10 cellular contexts compared by ENCODE assay signal in genomic region chr3:104604326-104605010, GRCh38.
A peak's percentile ranks its signal among the peaks of the same experiment; 100 is the strongest.
DNase-seq lines count a peak whose midpoint lies in the region; ATAC-seq, FAIRE-seq and TF ChIP-seq lines count a peak whose summit lies in the region.
"Had no signal": no experiment of that assay in that cellular context is flagged by ENCODE, and none has a peak within 500 bp of the region (broad histone marks: within the 10 kb centered on the region; RNA-seq: fewer than 3 reads in every experiment).

No MANE protein-coding gene starts in this region.

- intact Hi-C loops in tibial artery (cut with DNase I; ENCODE audit: low total_unique reads): no loop called here

- 0 out of 5 replicates have a peak, but pooled peaks have one; percentile 4 to 12 for TF ChIP-seq RAD21 in A549 (conservative IDR thresholded peaks at IDR 0.05 in 1 of 2, IDR thresholded peaks at IDR 0.05 in 1 of 2)

- in situ Hi-C loops in SK-MEL-5 (cut with HindIII; ENCODE audit: low pct_unique_long_range_greater_than_20kb, low sequenced_read_pairs): no loop called here

- ATAC-seq in A549 (peak in 1 of 2 experiments; percentile 62; a peak in 1 of 6 replicates), GM19328 (IDR thresholded peaks at IDR 0.05; ENCODE audit: unreplicated experiment) (no peak), GM21619 (IDR thresholded peaks at IDR 0.05; ENCODE audit: unreplicated experiment) (no peak)

- DNase-seq in A549 (ENCODE audit: low read depth in 1 of 2, low spot score in 1 of 2) (no peak), HFF-Myc (ENCODE audit: extremely low read depth, low read depth) (peak; percentile 3), SK-MEL-5 (ENCODE audit: low read depth, low spot score) (peak; percentile 53), glomerular endothelial cell (ENCODE audit: extremely low read depth, low read depth, low spot score) (peak; percentile 52), activated T-cell treated with anti-CD3 and anti-CD28 coated beads for 4 hours (no peak), tibial artery (no peak)
- DNase-seq: activated effector memory CD4-positive, alpha-beta T cell treated with anti-CD3 and anti-CD28 coated beads, Interleukin-2, amount 50 U/mL, for 16 hours; NCI-H510A had no signal

- POLR2A ChIA-PET in A549 (lab: Yijun Ruan, JAX): interaction anchor here (1.1 kb wide), 1 partner anchor 762 kb away, joined by 7 read pairs; the partner anchor contains the start of gene ALCAM

- H3K4me2 ChIP-seq in A549: no peak overlapping the region

- no peaks in the 10 kb centered on the region for H3K36me3 ChIP-seq in tibial artery

- WGBS in A549 (ENCODE audit: missing lambda C conversion rate): 59% methylated on average over 3 of the region's 3 CpGs

- H3K27me3 ChIP-seq in tibial artery: no peaks in the 10 kb centered on the region

- no peaks in the 10 kb centered on the region for H3K4me1 ChIP-seq in A549
- no peaks in the 10 kb centered on the region for H3K4me1 ChIP-seq in tibial artery

- no peak for TF ChIP-seq POLR2A in A549 (IDR thresholded peaks at IDR 0.05; ENCODE audit: low read length)

- H3K4me3 ChIP-seq in A549 (no peak overlapping the region), HFF-Myc (replicated peaks; ENCODE audit: low read depth, low read length) (no peak overlapping the region), tibial artery (no peak overlapping the region)

- H3K9me3 ChIP-seq in A549 (no peaks in the 10 kb centered on the region), tibial artery (no peaks in the 10 kb centered on the region)

- CTCF ChIA-PET in A549 (lab: Yijun Ruan, JAX): no interaction called here

- no peak for TF ChIP-seq CTCF in A549 (IDR thresholded peaks at IDR 0.05)
- TF ChIP-seq CTCF in HFF-Myc (IDR thresholded peaks at IDR 0.05; ENCODE audit: low read depth, low read length, missing control alignments): peak; percentile 16
- peak in 1 of 2 experiments; percentile 6 for TF ChIP-seq CTCF in tibial artery (IDR thresholded peaks at IDR 0.05)

- H3K27ac ChIP-seq in A549: no peak overlapping the region
- no peak overlapping the region for H3K27ac ChIP-seq in tibial artery

- TF ChIP-seq EP300 in A549 (IDR thresholded peaks at IDR 0.05): no peak

- FAIRE-seq in A549 (lab: Jason Lieb, UNC): no peak

TF ChIP-seq in A549, 52 proteins besides CTCF, POLR2A, EP300 and RAD21:
- TF ChIP-seq ZNF302 (CRISPR knock-in tag; IDR thresholded peaks at IDR 0.05) (no peak), CEBPB (IDR thresholded peaks at IDR 0.05) (no peak), NR3C1 (IDR thresholded peaks at IDR 0.05) (no peak), POLR2AphosphoS2 (conservative IDR thresholded peaks at IDR 0.05; ENCODE audit: low read length) (no peak), FOXS1 (CRISPR knock-in tag; IDR thresholded peaks at IDR 0.05) (no peak), SMC3 (IDR thresholded peaks at IDR 0.05) (no peak), PHF8 (IDR thresholded peaks at IDR 0.05; ENCODE audit: borderline replicate concordance, low read depth) (no peak), MYC (IDR thresholded peaks at IDR 0.05; ENCODE audit: borderline replicate concordance, low read length) (no peak), TFCP2L1 (CRISPR knock-in tag; IDR thresholded peaks at IDR 0.05) (no peak), PBX3 (IDR thresholded peaks at IDR 0.05) (no peak), CHD4 (IDR thresholded peaks at IDR 0.05; ENCODE audit: borderline replicate concordance) (no peak), JUN (IDR thresholded peaks at IDR 0.05) (no peak), CBX2 (IDR thresholded peaks at IDR 0.05; ENCODE audit: borderline replicate concordance, low read depth) (no peak)
- TF ChIP-seq, protein P1, sequence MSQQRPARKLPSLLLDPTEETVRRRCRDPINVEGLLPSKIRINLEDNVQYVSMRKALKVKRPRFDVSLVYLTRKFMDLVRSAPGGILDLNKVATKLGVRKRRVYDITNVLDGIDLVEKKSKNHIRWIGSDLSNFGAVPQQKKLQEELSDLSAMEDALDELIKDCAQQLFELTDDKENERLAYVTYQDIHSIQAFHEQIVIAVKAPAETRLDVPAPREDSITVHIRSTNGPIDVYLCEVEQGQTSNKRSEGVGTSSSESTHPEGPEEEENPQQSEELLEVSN (IDR thresholded peaks at IDR 0.05; ENCODE audit: borderline replicate concordance, low read depth): no peak

Comparison
In these comparisons a context has a peak if more than half of its experiments do, and no peak if none do; other contexts are left out.
1. DNase-seq: peak in HFF-Myc (single experiment), SK-MEL-5 (single experiment) and glomerular endothelial cell (single experiment); none in A549 (0 of 2), activated T-cell treated with anti-CD3 and anti-CD28 coated beads for 4 hours (single experiment) and tibial artery (0 of 2).